ENCODE assay signal across 15 cellular contexts in the genomic region with DNA sequence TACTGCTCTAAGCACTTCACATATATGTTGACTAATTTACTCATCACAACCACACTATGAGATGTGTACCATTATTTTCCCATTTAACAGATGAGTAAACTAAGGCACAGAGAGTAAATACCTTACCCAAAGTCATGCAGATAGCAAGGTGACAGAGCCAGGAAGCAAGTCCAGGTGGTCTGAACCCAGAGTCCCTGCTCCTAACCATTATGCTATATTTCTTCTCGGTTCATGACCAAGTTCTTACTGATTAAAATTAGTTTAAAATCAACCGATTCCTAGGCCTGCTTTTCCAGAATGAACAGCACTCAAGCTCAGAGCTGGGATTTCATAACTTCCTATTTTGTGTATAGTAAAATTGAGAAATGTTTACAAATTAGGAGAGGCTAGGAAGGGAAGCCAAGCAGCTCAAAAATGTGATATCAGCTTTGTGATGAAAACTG.
A peak's percentile ranks its signal among the peaks of the same experiment; 100 is the strongest.
DNase-seq lines count a peak whose midpoint lies in the region; ATAC-seq and TF ChIP-seq lines count a peak whose summit lies in the region.
"Had no signal": no experiment of that assay in that cellular context is flagged by ENCODE, and none has a peak within 500 bp of the region (broad histone marks: within the 10 kb centered on the region; RNA-seq: fewer than 3 reads in every experiment).

No MANE protein-coding gene starts in this region.

- H3K9me3 Mint-ChIP-seq in brain, result no peaks in the 10 kb centered on the region
- H3K9me3 Mint-ChIP-seq in progenitor cell of endocrine pancreas (ENCODE audit: low read depth), result no peaks in the 10 kb centered on the region

- H3K36me3 ChIP-seq in psoas muscle (ENCODE audit: insufficient read depth in 1 of 2, low read depth in 1 of 2), result no peaks in the 10 kb centered on the region
- H3K36me3 ChIP-seq: spleen had no signal

- H3K4me3 Mint-ChIP-seq in brain, result no peak overlapping the region
- no peak overlapping the region for H3K4me3 Mint-ChIP-seq in progenitor cell of endocrine pancreas (ENCODE audit: low read depth)

- H3K27ac Mint-ChIP-seq in brain (peak overlapping the region in 3 of 5 experiments; percentile 39 to 81 (median 62)), progenitor cell of endocrine pancreas (no peak overlapping the region)

- H3K27me3 Mint-ChIP-seq in brain, result no peaks in the 10 kb centered on the region
- H3K27me3 Mint-ChIP-seq in progenitor cell of endocrine pancreas, result no peaks in the 10 kb centered on the region

- H3K27ac ChIP-seq in psoas muscle, result peak overlapping the region; percentile 75
- H3K27ac ChIP-seq: spleen had no signal

- peak; percentile 41 for DNase-seq in CD1c-positive myeloid dendritic cell (ENCODE audit: extremely low spot score)
- DNase-seq in Right ventricle myocardium superior, result no peak
- no peak for DNase-seq in psoas muscle
- no peak for DNase-seq in HPDE6-E6E7 (ENCODE audit: extremely low spot score)
- DNase-seq in progenitor cell of endocrine pancreas (ENCODE audit: low spot score, unreplicated experiment), result no peak
- DNase-seq in cortex of kidney (lab: John Stamatoyannopoulos, UW), result no peak
- DNase-seq: COR-L47; islet precursor cell; NCI-H2107; NCI-H69; spleen; stimulated activated naive CD4-positive, alpha-beta T cell had no signal

- H3K4me3 ChIP-seq in psoas muscle, result no peak overlapping the region
- H3K4me3 ChIP-seq: mucosa of descending colon, spleen had no signal

- no peaks in the 10 kb centered on the region for H3K4me1 ChIP-seq in psoas muscle
- H3K4me1 ChIP-seq: spleen had no signal

- ATAC-seq in Right ventricle myocardium superior (ENCODE audit: poor library complexity), result peak; percentile 12
- ATAC-seq in psoas muscle, result no peak
- no peak for ATAC-seq in GM18519 (IDR thresholded peaks at IDR 0.05; ENCODE audit: low FRiP score, unreplicated experiment)

- WGBS in psoas muscle, 3 donors, result 89 to 94% (median 91%) methylated on average over 2 of the region's 2 CpGs

- H3K4me1 Mint-ChIP-seq in brain (peaks cover 32% of the 10 kb centered on the region), progenitor cell of endocrine pancreas (ENCODE audit: low read depth) (peaks cover 6% of the 10 kb centered on the region)

- intact Hi-C loops in Right ventricle myocardium superior (cut with DNase I) (loop anchor here (10.0 kb wide), 1 partner anchor 82 kb away; a partner anchor contains a TSS), psoas muscle (cut with DNase I) (no loop called here)

- TF ChIP-seq CTCF in brain (conservative IDR thresholded peaks at IDR 0.05), result no peak
- no peak for TF ChIP-seq CTCF in psoas muscle (IDR thresholded peaks at IDR 0.05)
- TF ChIP-seq CTCF in progenitor cell of endocrine pancreas (IDR thresholded peaks at IDR 0.05; ENCODE audit: unreplicated experiment), result no peak

- no peaks in the 10 kb centered on the region for H3K9me3 ChIP-seq in psoas muscle
- H3K9me3 ChIP-seq: mucosa of descending colon, spleen had no signal

- no peaks in the 10 kb centered on the region for H3K27me3 ChIP-seq in psoas muscle (ENCODE audit: insufficient read depth in 3 of 3, low read length in 2 of 3)
- H3K27me3 ChIP-seq: spleen had no signal

- no peaks in the 10 kb centered on the region for H3K36me3 Mint-ChIP-seq in brain
- H3K36me3 Mint-ChIP-seq in progenitor cell of endocrine pancreas (ENCODE audit: insufficient read depth), result no peaks in the 10 kb centered on the region
